ENCODE assay signal across 19 cellular contexts in the genomic region with DNA sequence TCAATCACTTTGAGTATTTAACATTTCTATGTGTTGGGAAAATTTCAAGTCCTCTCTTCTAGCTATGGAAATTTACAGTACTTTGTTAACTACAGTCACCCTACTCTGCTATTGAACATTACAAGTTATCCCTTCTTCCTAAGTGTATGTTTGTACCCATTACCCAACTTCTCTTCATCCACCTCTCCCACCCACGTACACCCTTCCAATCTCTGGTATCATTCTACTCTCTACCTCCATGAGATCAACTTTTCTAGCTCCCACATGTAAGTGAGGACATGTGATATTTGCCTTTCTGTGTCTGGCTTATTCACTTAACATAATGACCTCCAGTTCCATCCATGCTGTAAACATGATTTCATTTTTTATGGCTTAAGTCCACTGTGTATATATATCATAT. TPM values are rescaled to one million over a fixed set of nuclear protein-coding genes. Genes with fewer than 3 reads are reported as not detected.
A peak's percentile ranks its signal among the peaks of the same experiment; 100 is the strongest.
DNase-seq lines count a peak whose midpoint lies in the region; ATAC-seq, FAIRE-seq and TF ChIP-seq lines count a peak whose summit lies in the region.
"Had no signal": no experiment of that assay in that cellular context is flagged by ENCODE, and none has a peak within 500 bp of the region (broad histone marks: within the 10 kb centered on the region; RNA-seq: fewer than 3 reads in every experiment).

No MANE protein-coding gene starts in this region.

- in situ Hi-C loops in K562 (cut with MboI): no loop called here

- FAIRE-seq in K562 (lab: Jason Lieb, UNC): peak; percentile 56
- FAIRE-seq: astrocyte had no signal

- peak overlapping the region; percentile 43 for H3K4me2 ChIP-seq in K562 (ENCODE audit: insufficient read depth, low read length)
- H3K4me2 ChIP-seq: PC-9 had no signal

- H3K27me3 ChIP-seq in K562 (ENCODE audit: control insufficient read depth in 2 of 2, insufficient read depth in 2 of 2, low read length in 2 of 2): no peaks in the 10 kb centered on the region
- H3K27me3 ChIP-seq: heart left ventricle, SJCRH30, stomach had no signal

- peaks cover 38% of the 10 kb centered on the region for H3K79me2 ChIP-seq in K562 (ENCODE audit: control insufficient read depth, insufficient read depth, low read length)

- CTCF ChIA-PET in K562 (lab: Yijun Ruan, JAX; ENCODE audit: low intra/inter-chr PET ratio): no interaction called here

- no peak overlapping the region for H3K4me3 ChIP-seq in K562
- H3K4me3 ChIP-seq: heart left ventricle, lower lobe of right lung, PC-9, SJCRH30, stomach had no signal

- POLR2A ChIA-PET in K562 (lab: Yijun Ruan, JAX): interaction anchor here (0.9 to 1.3 kb wide), 2 partner anchors 8 to 11 kb away, joined by 3 to 5 read pairs; a partner anchor contains a TSS

- no peaks in the 10 kb centered on the region for H3K9me1 ChIP-seq in K562 (ENCODE audit: control insufficient read depth, insufficient read depth, low read length)

- WGBS in K562 (ENCODE audit: insufficient coverage, low coverage, missing lambda C conversion rate): 11% methylated on average over 1 of the region's 1 CpG

- TF ChIP-seq RAD21 in K562 (CRISPR knock-in tag; conservative IDR thresholded peaks at IDR 0.05 in 1 of 2, IDR thresholded peaks at IDR 0.05 in 1 of 2): no peak

- H4K20me1 ChIP-seq in K562 (replicated peaks; ENCODE audit: control insufficient read depth, insufficient read depth, low read length): no peaks in the 10 kb centered on the region

- intact Hi-C loops in K562 (cut with micrococcal nuclease): no loop called here

- no peaks in the 10 kb centered on the region for H3K9me3 ChIP-seq in K562 (replicated peaks; ENCODE audit: control insufficient read depth, insufficient read depth, low read depth, low read length)
- H3K9me3 ChIP-seq: heart left ventricle, lower lobe of right lung, SJCRH30, stomach had no signal

- H3K27ac ChIP-seq in K562 (ENCODE audit: extremely low read depth, low read depth, low read length): peak overlapping the region; percentile 19
- H3K27ac ChIP-seq: 22Rv1, heart left ventricle, lower lobe of right lung, PC-9, SJCRH30 had no signal

- no peak overlapping the region for H2AFZ ChIP-seq in K562 (ENCODE audit: low read depth, low read length)
- H2AFZ ChIP-seq: PC-9 had no signal

- peaks cover 11 to 35% of the 10 kb centered on the region in 2 experiments; a peak in 4 of 5 replicates for H3K4me1 ChIP-seq in K562 (replicated peaks in 1 of 2; ENCODE audit: control insufficient read depth in 2 of 2, insufficient read depth in 2 of 2, low read length in 2 of 2)

- 0 out of 4 replicates have a peak overlapping the region, but pooled peaks of 1 of the 2 experiments have one; percentile 20 for H3K9ac ChIP-seq in K562 (ENCODE audit: insufficient read depth in 1 of 2, low read depth in 2 of 2, low read length in 2 of 2)

- peaks cover 29% of the 10 kb centered on the region; the same call in 2 of the 3 replicates for H3K36me3 ChIP-seq in K562 (ENCODE audit: control insufficient read depth, insufficient read depth, low read length)

- TF ChIP-seq CTCF in K562 (IDR thresholded peaks at IDR 0.05 in 2 of 3, conservative IDR thresholded peaks at IDR 0.05 in 1 of 3; ENCODE audit: insufficient read depth in 2 of 3, low read depth in 1 of 3, low read length in 3 of 3): no peak

- peak; percentile 11 for DNase-seq in DMS53 (lab: John Stamatoyannopoulos, UW)
- no peak for DNase-seq in DMS53 treated with DMSO at 0.1 percent for 48 hours (lab: John Stamatoyannopoulos, UW; ENCODE audit: unreplicated experiment)
- DNase-seq in K562 (ENCODE audit: extremely low read depth in 1 of 4, low spot score in 3 of 4): no peak
- DNase-seq in iPS-NIHi7 (ENCODE audit: extremely low spot score): no peak
- DNase-seq: activated CD4-positive, CD25-positive, alpha-beta regulatory T cell treated with anti-CD3 and anti-CD28 coated beads, Interleukin-2, amount 50 U/mL, for 72 hours; activated CD8-positive, alpha-beta memory T cell treated with anti-CD3 and anti-CD28 coated beads, Interleukin-2, amount 50 U/mL, for 4 hours; activated naive CD4-positive, alpha-beta T cell; effector memory CD8-positive, alpha-beta T cell; heart left ventricle; lower lobe of right lung; NCI-H1105; NCI-H69; PC-9; right cardiac atrium; SJCRH30; stomach; T1000 had no signal

- no peak for ATAC-seq in K562
- ATAC-seq: effector memory CD8-positive, alpha-beta T cell; heart left ventricle; lower lobe of right lung; right cardiac atrium had no signal

- TF ChIP-seq EP300 in K562 (IDR thresholded peaks at IDR 0.05; ENCODE audit: low read length): no peak

- no peak for TF ChIP-seq POLR2A in K562 (conservative IDR thresholded peaks at IDR 0.05)

- no TSS peak for BruUV-seq in K562 (replicated peaks; lab: Mats Ljungman, UMichigan)

RNA-seq across cellular contexts. Expression of a gene that starts 3.2 kb away (rescaled TPM):
- 3.6 and 5.4 TPM in 2 replicates for total RNA-seq in K562 (2011; cell fraction: chromatin; rRNA removed; ENCODE audit: low replicate concordance)
- 6.8 and 7.0 TPM in 2 replicates for total RNA-seq in K562 (2011; cell fraction: nucleolus; rRNA removed)
- 4.0 and 5.1 TPM in 2 replicates for total RNA-seq in K562 (2011; cell fraction: nucleoplasm; rRNA removed)
- 7.7 and 12.9 TPM in 2 replicates for total RNA-seq in K562 (2014; rRNA removed)
- 1.4 and 2.8 TPM in 2 replicates for total RNA-seq in K562 (2014; rRNA removed; fragmentation: Illumina TruSeq; extraction: Trizol)
- total RNA-seq in K562 (2015; rRNA removed; fragmentation: Illumina TruSeq; extraction: Trizol): 4.1 and 5.2 TPM in 2 replicates
- 4.5 and 5.1 TPM in 2 replicates for total RNA-seq in K562 (2021)
- polyA plus RNA-seq in K562 (2011; rRNA removed): 2.4 TPM in 2 replicates
- 2.2 and 5.7 TPM in 2 replicates for polyA plus RNA-seq in K562 (2011; cell fraction: cytosol; rRNA removed)
- polyA plus RNA-seq in K562 (2011; cell fraction: nucleus; rRNA removed): 5.7 and 7.6 TPM in 2 replicates
- 5.9 and 6.0 TPM in 2 replicates for polyA plus RNA-seq in K562 (2012)
- polyA plus RNA-seq in K562 (2014; fragmentation: Illumina TruSeq; extraction: Trizol): 5.4 and 7.0 TPM in 2 replicates
- polyA plus RNA-seq in K562 (2014; fragmentation: Nextera tagmentation; extraction: Ambion mirVana): under 1 TPM; 0.48 TPM
- 4.6 and 12.5 TPM in 2 replicates for polyA plus RNA-seq in K562 (2014; rRNA removed)
- 0.53 and 1.1 TPM in 2 replicates for polyA minus RNA-seq in K562 (2011; rRNA and poly(A)+ RNA removed)
- 1.2 and 4.2 TPM in 2 replicates for polyA minus RNA-seq in K562 (2011; cell fraction: cytosol; rRNA and poly(A)+ RNA removed)
- 2.8 and 4.2 TPM in 2 replicates for polyA minus RNA-seq in K562 (2011; cell fraction: nucleus; rRNA and poly(A)+ RNA removed)

RNA-seq across cellular contexts. Expression of a gene that starts 10.8 kb away (rescaled TPM):
- 39.3 and 45.4 TPM in 2 replicates for total RNA-seq in K562 (2011; cell fraction: chromatin; rRNA removed; ENCODE audit: low replicate concordance)
- total RNA-seq in K562 (2011; cell fraction: nucleolus; rRNA removed): 37.5 and 42.2 TPM in 2 replicates
- total RNA-seq in K562 (2011; cell fraction: nucleoplasm; rRNA removed): 41.3 and 53.4 TPM in 2 replicates
- total RNA-seq in K562 (2014; rRNA removed): 6.9 and 7.2 TPM in 2 replicates
- 4.6 and 4.8 TPM in 2 replicates for total RNA-seq in K562 (2014; rRNA removed; fragmentation: Illumina TruSeq; extraction: Trizol)
- 6.2 and 6.4 TPM in 2 replicates for total RNA-seq in K562 (2015; rRNA removed; fragmentation: Illumina TruSeq; extraction: Trizol)
- total RNA-seq in K562 (2021): 9.7 and 11.6 TPM in 2 replicates
- 10.6 and 12.4 TPM in 2 replicates for polyA plus RNA-seq in K562 (2011; rRNA removed)
- polyA plus RNA-seq in K562 (2011; cell fraction: cytosol; rRNA removed): 10.0 and 13.3 TPM in 2 replicates
- polyA plus RNA-seq in K562 (2011; cell fraction: nucleus; rRNA removed): 18.3 and 22.4 TPM in 2 replicates
- 6.7 and 11.9 TPM in 2 replicates for polyA plus RNA-seq in K562 (2012)
- 4.7 and 5.0 TPM in 2 replicates for polyA plus RNA-seq in K562 (2014; fragmentation: Illumina TruSeq; extraction: Trizol)
- polyA plus RNA-seq in K562 (2014; fragmentation: Nextera tagmentation; extraction: Ambion mirVana): under 1 TPM; 0.64 to 0.70 TPM
- 11.0 and 12.4 TPM in 2 replicates for polyA plus RNA-seq in K562 (2014; rRNA removed)
- 7.4 and 8.3 TPM in 2 replicates for polyA minus RNA-seq in K562 (2011; rRNA and poly(A)+ RNA removed)
- 4.4 and 4.9 TPM in 2 replicates for polyA minus RNA-seq in K562 (2011; cell fraction: cytosol; rRNA and poly(A)+ RNA removed)
- polyA minus RNA-seq in K562 (2011; cell fraction: nucleus; rRNA and poly(A)+ RNA removed): 13.5 and 16.0 TPM in 2 replicates

RNA-seq across cellular contexts. Expression of a gene that starts 16.5 kb away (rescaled TPM):
- total RNA-seq in K562 (2011; cell fraction: chromatin; rRNA removed; ENCODE audit: low replicate concordance): 7.9 and 19.4 TPM in 2 replicates
- 19.1 and 19.7 TPM in 2 replicates for total RNA-seq in K562 (2011; cell fraction: nucleolus; rRNA removed)
- total RNA-seq in K562 (2011; cell fraction: nucleoplasm; rRNA removed): 15.4 and 16.3 TPM in 2 replicates
- 9.5 and 9.8 TPM in 2 replicates for total RNA-seq in K562 (2014; rRNA removed)
- 2.4 and 2.5 TPM in 2 replicates for total RNA-seq in K562 (2014; rRNA removed; fragmentation: Illumina TruSeq; extraction: Trizol)
- total RNA-seq in K562 (2015; rRNA removed; fragmentation: Illumina TruSeq; extraction: Trizol): 4.1 and 4.6 TPM in 2 replicates
- total RNA-seq in K562 (2021): 10.1 and 11.1 TPM in 2 replicates
- polyA plus RNA-seq in K562 (2011; rRNA removed): 3.9 and 7.1 TPM in 2 replicates
- 11.4 and 13.8 TPM in 2 replicates for polyA plus RNA-seq in K562 (2011; cell fraction: cytosol; rRNA removed)
- polyA plus RNA-seq in K562 (2011; cell fraction: nucleus; rRNA removed): 15.5 and 22.5 TPM in 2 replicates
- 5.2 and 7.9 TPM in 2 replicates for polyA plus RNA-seq in K562 (2012)
- 4.1 and 4.3 TPM in 2 replicates for polyA plus RNA-seq in K562 (2014; fragmentation: Illumina TruSeq; extraction: Trizol)
- under 1 TPM; 0.69 to 0.81 TPM for polyA plus RNA-seq in K562 (2014; fragmentation: Nextera tagmentation; extraction: Ambion mirVana)
- polyA plus RNA-seq in K562 (2014; rRNA removed): 8.7 and 10.0 TPM in 2 replicates
- polyA minus RNA-seq in K562 (2011; rRNA and poly(A)+ RNA removed): 1.5 and 1.9 TPM in 2 replicates
- 3.7 and 7.2 TPM in 2 replicates for polyA minus RNA-seq in K562 (2011; cell fraction: cytosol; rRNA and poly(A)+ RNA removed)
- 6.1 and 7.3 TPM in 2 replicates for polyA minus RNA-seq in K562 (2011; cell fraction: nucleus; rRNA and poly(A)+ RNA removed)

RNA-seq across cellular contexts. Expression of a gene that starts 35.5 kb away (rescaled TPM):
- 6.2 and 13.7 TPM in 2 replicates for total RNA-seq in K562 (2011; cell fraction: chromatin; rRNA removed; ENCODE audit: low replicate concordance)
- total RNA-seq in K562 (2011; cell fraction: nucleolus; rRNA removed): 11.6 and 16.5 TPM in 2 replicates
- total RNA-seq in K562 (2011; cell fraction: nucleoplasm; rRNA removed): 7.8 and 9.5 TPM in 2 replicates
- total RNA-seq in K562 (2014; rRNA removed): 11.4 and 14.6 TPM in 2 replicates
- 8.4 and 8.7 TPM in 2 replicates for total RNA-seq in K562 (2014; rRNA removed; fragmentation: Illumina TruSeq; extraction: Trizol)
- total RNA-seq in K562 (2015; rRNA removed; fragmentation: Illumina TruSeq; extraction: Trizol): 12.0 and 12.1 TPM in 2 replicates
- 15.4 and 16.9 TPM in 2 replicates for total RNA-seq in K562 (2021)
- polyA plus RNA-seq in K562 (2011; rRNA removed): 8.0 and 9.6 TPM in 2 replicates
- polyA plus RNA-seq in K562 (2011; cell fraction: cytosol; rRNA removed): 8.9 and 19.1 TPM in 2 replicates
- polyA plus RNA-seq in K562 (2011; cell fraction: nucleus; rRNA removed): 8.3 and 9.8 TPM in 2 replicates
- 7.8 and 9.0 TPM in 2 replicates for polyA plus RNA-seq in K562 (2012)
- 11.6 and 12.3 TPM in 2 replicates for polyA plus RNA-seq in K562 (2014; fragmentation: Illumina TruSeq; extraction: Trizol)
- polyA plus RNA-seq in K562 (2014; fragmentation: Nextera tagmentation; extraction: Ambion mirVana): 1 to 10 TPM; 5.4 to 5.7 TPM
- 10.2 and 10.8 TPM in 2 replicates for polyA plus RNA-seq in K562 (2014; rRNA removed)
- 8.2 and 10.0 TPM in 2 replicates for polyA minus RNA-seq in K562 (2011; rRNA and poly(A)+ RNA removed)
- polyA minus RNA-seq in K562 (2011; cell fraction: cytosol; rRNA and poly(A)+ RNA removed): 11.1 TPM in 2 replicates
- 7.8 and 8.9 TPM in 2 replicates for polyA minus RNA-seq in K562 (2011; cell fraction: nucleus; rRNA and poly(A)+ RNA removed)

RNA-seq across cellular contexts. Expression of a gene that starts 40.0 kb away (rescaled TPM):
- 4.0 and 9.9 TPM in 2 replicates for total RNA-seq in K562 (2011; cell fraction: chromatin; rRNA removed; ENCODE audit: low replicate concordance)
- total RNA-seq in K562 (2011; cell fraction: nucleolus; rRNA removed): 9.9 and 10.3 TPM in 2 replicates
- 6.3 and 6.5 TPM in 2 replicates for total RNA-seq in K562 (2011; cell fraction: nucleoplasm; rRNA removed)
- 1.5 and 3.3 TPM in 2 replicates for total RNA-seq in K562 (2014; rRNA removed)
- total RNA-seq in K562 (2014; rRNA removed; fragmentation: Illumina TruSeq; extraction: Trizol): 1.0 and 1.3 TPM in 2 replicates
- 2.0 and 2.1 TPM in 2 replicates for total RNA-seq in K562 (2015; rRNA removed; fragmentation: Illumina TruSeq; extraction: Trizol)
- total RNA-seq in K562 (2021): 3.2 and 3.4 TPM in 2 replicates
- 1.9 and 2.8 TPM in 2 replicates for polyA plus RNA-seq in K562 (2011; rRNA removed)
- polyA plus RNA-seq in K562 (2011; cell fraction: cytosol; rRNA removed): 3.0 and 3.6 TPM in 2 replicates
- 2.8 and 3.5 TPM in 2 replicates for polyA plus RNA-seq in K562 (2011; cell fraction: nucleus; rRNA removed)
- polyA plus RNA-seq in K562 (2012): 1.7 and 1.9 TPM in 2 replicates
- polyA plus RNA-seq in K562 (2014; fragmentation: Illumina TruSeq; extraction: Trizol): 1.5 and 1.9 TPM in 2 replicates
- polyA plus RNA-seq in K562 (2014; fragmentation: Nextera tagmentation; extraction: Ambion mirVana): under 1 TPM; 0.14 to 0.27 TPM
- polyA plus RNA-seq in K562 (2014; rRNA removed): 1.7 and 3.3 TPM in 2 replicates
- 2.1 and 3.3 TPM in 2 replicates for polyA minus RNA-seq in K562 (2011; rRNA and poly(A)+ RNA removed)
- 1.6 and 4.7 TPM in 2 replicates for polyA minus RNA-seq in K562 (2011; cell fraction: cytosol; rRNA and poly(A)+ RNA removed)
- polyA minus RNA-seq in K562 (2011; cell fraction: nucleus; rRNA and poly(A)+ RNA removed): 3.9 and 7.7 TPM in 2 replicates
